12 cellular contexts compared by ENCODE assay signal in the genomic region with DNA sequence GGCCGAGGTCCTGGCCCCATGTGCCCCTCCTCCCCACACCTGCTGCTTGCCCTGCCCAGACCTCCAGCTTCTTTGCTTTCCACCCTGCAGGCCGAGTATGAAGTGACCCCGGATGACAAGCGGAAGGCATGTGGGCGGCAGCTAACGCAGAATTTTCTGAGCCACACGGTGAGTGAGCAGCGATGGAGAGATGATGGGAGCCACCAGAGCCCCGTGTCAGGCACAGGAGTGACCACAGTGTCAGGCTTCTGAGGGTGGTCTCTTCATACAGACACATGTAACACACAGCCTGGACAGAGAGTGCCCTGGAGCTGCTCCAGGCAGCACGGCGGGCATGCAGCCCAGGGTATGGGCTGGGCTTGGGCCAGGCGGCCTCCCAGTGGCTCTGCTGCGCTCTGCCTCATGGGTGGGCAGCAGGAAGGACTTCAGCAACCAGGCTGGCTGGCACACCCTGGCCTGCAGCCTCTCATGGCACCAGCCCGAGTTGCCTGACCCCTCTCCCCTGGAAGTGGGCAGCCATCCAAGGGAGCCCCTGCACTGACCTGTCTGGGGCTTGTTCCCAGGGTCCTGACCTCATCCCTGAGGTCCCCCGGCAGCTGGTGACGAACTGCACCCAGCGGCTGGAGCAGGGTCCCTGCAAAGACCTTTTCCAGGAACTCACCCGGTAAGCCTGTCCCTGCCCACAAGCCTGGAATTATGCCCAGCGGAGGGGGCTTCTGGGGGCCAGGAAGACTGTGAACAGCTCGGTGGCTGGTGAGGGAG. TPM values are rescaled to one million over a fixed set of nuclear protein-coding genes. Genes with fewer than 3 reads are reported as not detected.
DNase-seq lines count a peak whose midpoint lies in the region; ATAC-seq and TF ChIP-seq lines count a peak whose summit lies in the region.
"Had no signal": no experiment of that assay in that cellular context is flagged by ENCODE, and none has a peak within 500 bp of the region (broad histone marks: within the 10 kb centered on the region; RNA-seq: fewer than 3 reads in every experiment).

No MANE protein-coding gene starts in this region.

- peak overlapping the region; percentile 78 for H3K4me3 Mint-ChIP-seq in T-helper 1 cell treated with Interleukin-12 subunit alpha and Interleukin-12 subunit beta and Interleukin-4 antibody, amounts not matched to agents 30 μg/mL and 1 μg/mL, for 36 hours
- peak overlapping the region; percentile 93 to 95 for H3K4me3 Mint-ChIP-seq in activated T-cell treated with anti-CD3 and anti-CD28 coated beads, Interleukin-2, amount 50 U/mL, for 72 hours
- peak overlapping the region; percentile 93 to 95 (median 94) for H3K4me3 Mint-ChIP-seq in immature natural killer cell
- H3K4me3 Mint-ChIP-seq: endodermal cell had no signal

- H3K4me2 ChIP-seq in SK-N-SH, result no peak overlapping the region

- CTCF ChIA-PET in SK-N-SH (lab: Yijun Ruan, JAX), result interaction anchor here (0.9 to 3.8 kb wide), 9 partner anchors 8 to 69 kb away, joined by 3 to 21 read pairs (median 3); no protein-coding TSS in a partner anchor

- H3K9me2 ChIP-seq in SK-N-SH, result no peaks in the 10 kb centered on the region

- no peaks in the 10 kb centered on the region for H3K27me3 Mint-ChIP-seq in T-helper 1 cell treated with Interleukin-12 subunit alpha and Interleukin-12 subunit beta and Interleukin-4 antibody, amounts not matched to agents 30 μg/mL and 1 μg/mL, for 36 hours (ENCODE audit: low read depth)
- no peaks in the 10 kb centered on the region for H3K27me3 Mint-ChIP-seq in activated T-cell treated with anti-CD3 and anti-CD28 coated beads, Interleukin-2, amount 50 U/mL, for 72 hours (ENCODE audit: low read depth)
- peaks cover 9 to 16% (median 10%) of the 10 kb centered on the region in 3 donors for H3K27me3 Mint-ChIP-seq in immature natural killer cell (ENCODE audit: low read depth in 3 of 3)

- peaks cover 24% of the 10 kb centered on the region for H3K79me2 ChIP-seq in SK-N-SH (ENCODE audit: insufficient read depth)

- DNase-seq in T-helper 1 cell (no peak), immature natural killer cell (no peak), substantia nigra (lab: John Stamatoyannopoulos, UW) (peak in 29 of 49 donors; percentile 16 to 85 (median 43)), SW 1271 (lab: John Stamatoyannopoulos, UW) (no peak), DMS153 treated with DMSO at 0.1 percent for 48 hours (lab: John Stamatoyannopoulos, UW; ENCODE audit: unreplicated experiment) (no peak), SK-N-SH (no peak)
- peak; percentile 62 to 67 for DNase-seq in activated T-cell treated with anti-CD3 and anti-CD28 coated beads, Interleukin-2, amount 50 U/mL, for 72 hours
- DNase-seq: endodermal cell, IMR-90 had no signal

- no peak overlapping the region for H3K4me3 ChIP-seq in SK-N-SH (ENCODE audit: low read depth in 2 of 2, low read length in 1 of 2)

- TF ChIP-seq CTCF in SK-N-SH (IDR thresholded peaks at IDR 0.05), result no peak

- no peak overlapping the region for H2AFZ ChIP-seq in SK-N-SH (ENCODE audit: low read depth)

- TF ChIP-seq EP300 in SK-N-SH (IDR thresholded peaks at IDR 0.05; ENCODE audit: borderline replicate concordance in 1 of 2, low read depth in 1 of 2, low read length in 1 of 2), result no peak

- no peaks in the 10 kb centered on the region for H3K27me3 ChIP-seq in SK-N-SH (ENCODE audit: insufficient read depth)

- H3K36me3 ChIP-seq in SK-N-SH (replicated peaks in 1 of 2; ENCODE audit: control insufficient read depth in 1 of 2, insufficient read depth in 2 of 2, low read length in 1 of 2), result peaks cover 7 to 53% of the 10 kb centered on the region in 2 experiments

- TF ChIP-seq RAD21 in SK-N-SH (IDR thresholded peaks at IDR 0.05; ENCODE audit: low read length), result no peak

- WGBS in SK-N-SH (ENCODE audit: low lambda C conversion rate), result 100% methylated on average over 4 of the region's 20 CpGs

- peak overlapping the region; percentile 86 for H3K27ac Mint-ChIP-seq in T-helper 1 cell treated with Interleukin-12 subunit alpha and Interleukin-12 subunit beta and Interleukin-4 antibody, amounts not matched to agents 30 μg/mL and 1 μg/mL, for 36 hours
- peak overlapping the region; percentile 91 for H3K27ac Mint-ChIP-seq in activated T-cell treated with anti-CD3 and anti-CD28 coated beads, Interleukin-2, amount 50 U/mL, for 72 hours
- H3K27ac Mint-ChIP-seq in immature natural killer cell, result peak overlapping the region; percentile 93 to 99 (median 97)
- H3K27ac Mint-ChIP-seq: endodermal cell had no signal

- H4K20me1 ChIP-seq in SK-N-SH (ENCODE audit: insufficient read depth), result 0 out of 2 replicates have a peak, but pooled peaks cover 13% of the 10 kb centered on the region

- peaks cover 0 to 22% of the 10 kb centered on the region in 2 experiments; a peak in 1 of 4 replicates for H3K4me1 ChIP-seq in SK-N-SH (ENCODE audit: control insufficient read depth in 1 of 2, insufficient read depth in 2 of 2, low read depth in 1 of 2, low read length in 1 of 2)

- no peaks in the 10 kb centered on the region for H3K9me3 ChIP-seq in SK-N-SH

- peak overlapping the region; percentile 76 for H3K27ac ChIP-seq in substantia nigra (ENCODE audit: low read depth, low read length, poor library complexity, severe bottlenecking)
- no peak overlapping the region; a peak in 1 of 4 replicates for H3K27ac ChIP-seq in SK-N-SH (ENCODE audit: low read depth in 2 of 2, low read length in 1 of 2)
- H3K27ac ChIP-seq: 22Rv1 had no signal

- peak; percentile 1 to 4 for ATAC-seq in activated T-cell treated with anti-CD3 and anti-CD28 coated beads, Interleukin-2, amount 50 U/mL, for 72 hours (replicated peaks in 1 of 2)

- H3K4me1 Mint-ChIP-seq in T-helper 1 cell treated with Interleukin-12 subunit alpha and Interleukin-12 subunit beta and Interleukin-4 antibody, amounts not matched to agents 30 μg/mL and 1 μg/mL, for 36 hours (ENCODE audit: low read depth), result peaks cover 51% of the 10 kb centered on the region
- peaks cover 82% of the 10 kb centered on the region for H3K4me1 Mint-ChIP-seq in activated T-cell treated with anti-CD3 and anti-CD28 coated beads, Interleukin-2, amount 50 U/mL, for 72 hours (ENCODE audit: low read depth)
- H3K4me1 Mint-ChIP-seq in immature natural killer cell, result peaks cover 78 to 86% of the 10 kb centered on the region in 2 donors

- no peak overlapping the region for H3K9ac ChIP-seq in SK-N-SH

- POLR2A ChIA-PET in SK-N-SH (lab: Yijun Ruan, JAX), result interaction anchor here (1.5 kb wide), 1 partner anchor 14 kb away, joined by 3 read pairs; no protein-coding TSS in a partner anchor

- H3F3A ChIP-seq in SK-N-SH (replicated peaks; ENCODE audit: insufficient read depth), result peaks cover 3% of the 10 kb centered on the region

- peaks cover 50% of the 10 kb centered on the region for H3K36me3 Mint-ChIP-seq in T-helper 1 cell treated with Interleukin-12 subunit alpha and Interleukin-12 subunit beta and Interleukin-4 antibody, amounts not matched to agents 30 μg/mL and 1 μg/mL, for 36 hours (ENCODE audit: low read depth)
- H3K36me3 Mint-ChIP-seq in activated T-cell treated with anti-CD3 and anti-CD28 coated beads, Interleukin-2, amount 50 U/mL, for 72 hours (ENCODE audit: insufficient read depth in 2 of 2), result peaks cover 9 to 20% of the 10 kb centered on the region in 2 donors
- peaks cover 4 to 27% (median 8%) of the 10 kb centered on the region in 3 donors for H3K36me3 Mint-ChIP-seq in immature natural killer cell

- no peaks in the 10 kb centered on the region for H3K9me3 Mint-ChIP-seq in T-helper 1 cell treated with Interleukin-12 subunit alpha and Interleukin-12 subunit beta and Interleukin-4 antibody, amounts not matched to agents 30 μg/mL and 1 μg/mL, for 36 hours
- no peaks in the 10 kb centered on the region for H3K9me3 Mint-ChIP-seq in activated T-cell treated with anti-CD3 and anti-CD28 coated beads, Interleukin-2, amount 50 U/mL, for 72 hours
- H3K9me3 Mint-ChIP-seq in immature natural killer cell, result no peaks in the 10 kb centered on the region
- H3K9me3 Mint-ChIP-seq: endodermal cell had no signal

RNA-seq across cellular contexts. Expression of a gene that starts 5.8 kb away (rescaled TPM):
- 100 to 1,000 TPM; 133 to 135 TPM for total RNA-seq in activated T-cell treated with anti-CD3 and anti-CD28 coated beads, Interleukin-2, amount 50 U/mL, for 72 hours
- 100 to 1,000 TPM; 102 to 129 (median 103) TPM for polyA plus RNA-seq in immature natural killer cell
- polyA plus RNA-seq in SK-N-SH (2012; rRNA removed), result 35.9 and 39.5 TPM in 2 replicates
- polyA plus RNA-seq in SK-N-SH (2012; cell fraction: cytosol; rRNA removed), result 28.3 and 36.2 TPM in 2 replicates
- 28.0 and 30.6 TPM in 2 replicates for polyA plus RNA-seq in SK-N-SH (2012; cell fraction: nucleus; rRNA removed)

RNA-seq across cellular contexts. Expression of a gene that starts 14.3 kb away (rescaled TPM):
- 10 to 100 TPM; 12.1 to 16.0 TPM for total RNA-seq in activated T-cell treated with anti-CD3 and anti-CD28 coated beads, Interleukin-2, amount 50 U/mL, for 72 hours
- polyA plus RNA-seq in immature natural killer cell, result 10 to 100 TPM in 2 of 3 donors, 1 to 10 TPM in 1; 9.6 to 25.4 (median 17.5) TPM
- polyA plus RNA-seq in SK-N-SH (2012; rRNA removed), result 12.5 and 17.1 TPM in 2 replicates
- polyA plus RNA-seq in SK-N-SH (2012; cell fraction: cytosol; rRNA removed), result 12.6 and 23.0 TPM in 2 replicates
- polyA plus RNA-seq in SK-N-SH (2012; cell fraction: nucleus; rRNA removed), result 29.5 and 41.3 TPM in 2 replicates

RNA-seq across cellular contexts. Expression of a gene that starts 23.0 kb away (rescaled TPM):
- total RNA-seq in activated T-cell treated with anti-CD3 and anti-CD28 coated beads, Interleukin-2, amount 50 U/mL, for 72 hours, result 1 to 10 TPM; 6.5 to 6.7 TPM
- polyA plus RNA-seq in immature natural killer cell (1 to 10 TPM in 2 of 3 donors, not detected in 1; 1.3 to 2.3 TPM), SK-N-SH (2012; rRNA removed) (3.8 and 4.3 TPM in 2 replicates)
- 1.2 and 3.0 TPM in 2 replicates for polyA plus RNA-seq in SK-N-SH (2012; cell fraction: cytosol; rRNA removed)
- 8.5 and 16.3 TPM in 2 replicates for polyA plus RNA-seq in SK-N-SH (2012; cell fraction: nucleus; rRNA removed)

RNA-seq across cellular contexts. Expression of a gene that starts 31.9 kb away (rescaled TPM):
- total RNA-seq in activated T-cell treated with anti-CD3 and anti-CD28 coated beads, Interleukin-2, amount 50 U/mL, for 72 hours, result not detected
- polyA plus RNA-seq in immature natural killer cell (not detected), SK-N-SH (2012; rRNA removed) (not detected in 2 replicates)
- not detected in 2 replicates for polyA plus RNA-seq in SK-N-SH (2012; cell fraction: cytosol; rRNA removed)
- not detected in 2 replicates for polyA plus RNA-seq in SK-N-SH (2012; cell fraction: nucleus; rRNA removed)
- total RNA-seq: endodermal cell, H4, IMR-90 had no signal
- polyA plus RNA-seq: IMR-90 had no signal

RNA-seq across cellular contexts. Expression of a gene that starts 41.1 kb away (rescaled TPM):
- 10 to 100 TPM; 69.5 to 98.8 TPM for total RNA-seq in activated T-cell treated with anti-CD3 and anti-CD28 coated beads, Interleukin-2, amount 50 U/mL, for 72 hours
- 1 to 10 TPM in 2 of 3 donors, under 1 TPM in 1; 0.93 to 4.2 (median 2.8) TPM for polyA plus RNA-seq in immature natural killer cell
- polyA plus RNA-seq in SK-N-SH (2012; rRNA removed), result 176 and 244 TPM in 2 replicates
- 109 and 114 TPM in 2 replicates for polyA plus RNA-seq in SK-N-SH (2012; cell fraction: cytosol; rRNA removed)
- polyA plus RNA-seq in SK-N-SH (2012; cell fraction: nucleus; rRNA removed), result 1,021 and 1,050 TPM in 2 replicates

Comparison
In these comparisons a context has a peak if more than half of its experiments do, and no peak if none do; other contexts are left out.
1. DNase-seq: peak in activated T-cell treated with anti-CD3 and anti-CD28 coated beads, Interleukin-2, amount 50 U/mL, for 72 hours (2 of 2) and substantia nigra (29 of 49); none in T-helper 1 cell (0 of 5), immature natural killer cell (0 of 3), SW 1271 (0 of 2), DMS153 treated with DMSO at 0.1 percent for 48 hours (single experiment) and SK-N-SH (single experiment).
2. Peak in every context shown above with its lines, with median percentiles within 50 percentile points of each other: H3K27ac Mint-ChIP-seq and H3K4me3 Mint-ChIP-seq.